ENCODE assay signal across 1 cellular context in genomic region chr1:18902523-18903312, GRCh38.
A peak's percentile ranks its signal among the peaks of the same experiment; 100 is the strongest.
TF ChIP-seq lines count a peak whose summit lies in the region.

Gene ALDH4A1 (minus strand): TSS chr1:18902555. CDS start chr1:18902523, 32 bp downstream.

TF ChIP-seq in HepG2, 621 proteins besides CTCF, POLR2A, EP300 and RAD21 (continued from another document and continues in another):
- TF ChIP-seq, protein P1, sequence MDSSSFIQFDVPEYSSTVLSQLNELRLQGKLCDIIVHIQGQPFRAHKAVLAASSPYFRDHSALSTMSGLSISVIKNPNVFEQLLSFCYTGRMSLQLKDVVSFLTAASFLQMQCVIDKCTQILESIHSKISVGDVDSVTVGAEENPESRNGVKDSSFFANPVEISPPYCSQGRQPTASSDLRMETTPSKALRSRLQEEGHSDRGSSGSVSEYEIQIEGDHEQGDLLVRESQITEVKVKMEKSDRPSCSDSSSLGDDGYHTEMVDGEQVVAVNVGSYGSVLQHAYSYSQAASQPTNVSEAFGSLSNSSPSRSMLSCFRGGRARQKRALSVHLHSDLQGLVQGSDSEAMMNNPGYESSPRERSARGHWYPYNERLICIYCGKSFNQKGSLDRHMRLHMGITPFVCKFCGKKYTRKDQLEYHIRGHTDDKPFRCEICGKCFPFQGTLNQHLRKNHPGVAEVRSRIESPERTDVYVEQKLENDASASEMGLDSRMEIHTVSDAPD (CRISPR knock-in tag; IDR thresholded peaks at IDR 0.05), result no peak
- TF ChIP-seq CBFB (CRISPR knock-in tag; IDR thresholded peaks at IDR 0.05) (peak; percentile 42; the same call in 1 of the 2 replicates), ZNF180 (CRISPR knock-in tag; IDR thresholded peaks at IDR 0.05; ENCODE audit: borderline replicate concordance, low read depth) (no peak), YY1 (IDR thresholded peaks at IDR 0.05; ENCODE audit: insufficient read depth, insufficient replicate concordance, low read depth, low read length) (peak; percentile 25), PAF1 (CRISPR knock-in tag; IDR thresholded peaks at IDR 0.05) (no peak), ZNF512B (CRISPR knock-in tag; IDR thresholded peaks at IDR 0.05; ENCODE audit: borderline replicate concordance) (no peak), PTBP1 (IDR thresholded peaks at IDR 0.05; ENCODE audit: low read depth, low read length, poor library complexity, severe bottlenecking) (no peak), XRCC5 (optimal IDR thresholded peaks at IDR 0.05; ENCODE audit: low read length) (peak; percentile 32), ZNF737 (CRISPR knock-in tag; IDR thresholded peaks at IDR 0.05; ENCODE audit: borderline replicate concordance) (no peak), POGZ (CRISPR knock-in tag; IDR thresholded peaks at IDR 0.05) (peak; percentile 61), ZBTB14 (CRISPR knock-in tag; IDR thresholded peaks at IDR 0.05) (no peak; the same call in 1 of the 2 replicates), BRCA1 (CRISPR knock-in tag; IDR thresholded peaks at IDR 0.05) (no peak), CENPBD1 (CRISPR knock-in tag; IDR thresholded peaks at IDR 0.05; ENCODE audit: borderline replicate concordance, low read depth) (no peak), ELK4 (CRISPR knock-in tag; IDR thresholded peaks at IDR 0.05; ENCODE audit: borderline replicate concordance) (no peak), KAT2B (IDR thresholded peaks at IDR 0.05; ENCODE audit: borderline replicate concordance, low read depth, low read length) (no peak), ATF3 (CRISPR knock-in tag; IDR thresholded peaks at IDR 0.05) (0 out of 2 replicates have a peak, but pooled peaks have one; percentile 4), SCMH1 (CRISPR knock-in tag; IDR thresholded peaks at IDR 0.05; ENCODE audit: borderline replicate concordance) (no peak), ZBTB42 (CRISPR knock-in tag; IDR thresholded peaks at IDR 0.05) (no peak; the same call in 1 of the 2 replicates), ZNF335 (CRISPR knock-in tag; IDR thresholded peaks at IDR 0.05) (no peak), NKX3-1 (CRISPR knock-in tag; IDR thresholded peaks at IDR 0.05) (no peak), FOXK2 (IDR thresholded peaks at IDR 0.05) (peak; percentile 98), ZNF678 (CRISPR knock-in tag; IDR thresholded peaks at IDR 0.05) (no peak), NBN (conservative IDR thresholded peaks at IDR 0.05) (no peak), ZNF552 (CRISPR knock-in tag; IDR thresholded peaks at IDR 0.05; ENCODE audit: borderline replicate concordance) (no peak), ZNF530 (CRISPR knock-in tag; IDR thresholded peaks at IDR 0.05; ENCODE audit: low read depth) (no peak), ZBTB7B (CRISPR knock-in tag; IDR thresholded peaks at IDR 0.05) (0 out of 2 replicates have a peak, but pooled peaks have one; percentile 10), ZNF547 (CRISPR knock-in tag; IDR thresholded peaks at IDR 0.05) (no peak), JUN (CRISPR knock-in tag; IDR thresholded peaks at IDR 0.05) (no peak), ZNF383 (CRISPR knock-in tag; IDR thresholded peaks at IDR 0.05; ENCODE audit: borderline replicate concordance) (no peak; the same call in 1 of the 2 replicates), SAFB2 (CRISPR knock-in tag; IDR thresholded peaks at IDR 0.05; ENCODE audit: borderline replicate concordance, low read depth) (0 out of 2 replicates have a peak, but pooled peaks have one; percentile 52), PHF8 (CRISPR knock-in tag; IDR thresholded peaks at IDR 0.05) (peak; percentile 53; the same call in 1 of the 2 replicates), DMTF1 (CRISPR knock-in tag; IDR thresholded peaks at IDR 0.05) (no peak), KDM3A (CRISPR knock-in tag; IDR thresholded peaks at IDR 0.05; ENCODE audit: low read depth) (no peak), ZNF782 (CRISPR knock-in tag; IDR thresholded peaks at IDR 0.05; ENCODE audit: borderline replicate concordance) (no peak), ZNF674 (CRISPR knock-in tag; IDR thresholded peaks at IDR 0.05; ENCODE audit: low read depth) (no peak), AHR (CRISPR knock-in tag; IDR thresholded peaks at IDR 0.05) (no peak)
- TF ChIP-seq, protein P2, sequence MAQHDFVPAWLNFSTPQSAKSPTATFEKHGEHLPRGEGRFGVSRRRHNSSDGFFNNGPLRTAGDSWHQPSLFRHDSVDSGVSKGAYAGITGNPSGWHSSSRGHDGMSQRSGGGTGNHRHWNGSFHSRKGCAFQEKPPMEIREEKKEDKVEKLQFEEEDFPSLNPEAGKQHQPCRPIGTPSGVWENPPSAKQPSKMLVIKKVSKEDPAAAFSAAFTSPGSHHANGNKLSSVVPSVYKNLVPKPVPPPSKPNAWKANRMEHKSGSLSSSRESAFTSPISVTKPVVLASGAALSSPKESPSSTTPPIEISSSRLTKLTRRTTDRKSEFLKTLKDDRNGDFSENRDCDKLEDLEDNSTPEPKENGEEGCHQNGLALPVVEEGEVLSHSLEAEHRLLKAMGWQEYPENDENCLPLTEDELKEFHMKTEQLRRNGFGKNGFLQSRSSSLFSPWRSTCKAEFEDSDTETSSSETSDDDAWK (CRISPR knock-in tag; IDR thresholded peaks at IDR 0.05), result no peak
- TF ChIP-seq, protein P3, sequence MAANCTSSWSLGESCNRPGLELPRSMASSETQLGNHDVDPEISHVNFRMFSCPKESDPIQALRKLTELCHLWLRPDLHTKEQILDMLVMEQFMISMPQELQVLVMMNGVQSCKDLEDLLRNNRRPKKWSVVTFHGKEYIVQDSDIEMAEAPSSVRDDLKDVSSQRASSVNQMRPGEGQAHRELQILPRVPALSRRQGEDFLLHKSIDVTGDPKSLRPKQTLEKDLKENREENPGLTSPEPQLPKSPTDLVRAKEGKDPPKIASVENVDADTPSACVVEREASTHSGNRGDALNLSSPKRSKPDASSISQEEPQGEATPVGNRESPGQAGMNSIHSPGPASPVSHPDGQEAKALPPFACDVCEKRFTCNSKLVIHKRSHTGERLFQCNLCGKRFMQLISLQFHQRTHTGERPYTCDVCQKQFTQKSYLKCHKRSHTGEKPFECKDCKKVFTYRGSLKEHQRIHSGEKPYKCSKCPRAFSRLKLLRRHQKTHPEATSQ (CRISPR knock-in tag; IDR thresholded peaks at IDR 0.05; ENCODE audit: borderline replicate concordance), result no peak
- TF ChIP-seq, protein P4, sequence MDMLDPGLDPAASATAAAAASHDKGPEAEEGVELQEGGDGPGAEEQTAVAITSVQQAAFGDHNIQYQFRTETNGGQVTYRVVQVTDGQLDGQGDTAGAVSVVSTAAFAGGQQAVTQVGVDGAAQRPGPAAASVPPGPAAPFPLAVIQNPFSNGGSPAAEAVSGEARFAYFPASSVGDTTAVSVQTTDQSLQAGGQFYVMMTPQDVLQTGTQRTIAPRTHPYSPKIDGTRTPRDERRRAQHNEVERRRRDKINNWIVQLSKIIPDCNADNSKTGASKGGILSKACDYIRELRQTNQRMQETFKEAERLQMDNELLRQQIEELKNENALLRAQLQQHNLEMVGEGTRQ (IDR thresholded peaks at IDR 0.05; ENCODE audit: low read depth, low read length), result peak; percentile 96
- TF ChIP-seq, protein P4 (CRISPR knock-in tag; IDR thresholded peaks at IDR 0.05; ENCODE audit: borderline replicate concordance), result peak; percentile 97; the same call in 1 of the 2 replicates
- TF ChIP-seq, protein P5, sequence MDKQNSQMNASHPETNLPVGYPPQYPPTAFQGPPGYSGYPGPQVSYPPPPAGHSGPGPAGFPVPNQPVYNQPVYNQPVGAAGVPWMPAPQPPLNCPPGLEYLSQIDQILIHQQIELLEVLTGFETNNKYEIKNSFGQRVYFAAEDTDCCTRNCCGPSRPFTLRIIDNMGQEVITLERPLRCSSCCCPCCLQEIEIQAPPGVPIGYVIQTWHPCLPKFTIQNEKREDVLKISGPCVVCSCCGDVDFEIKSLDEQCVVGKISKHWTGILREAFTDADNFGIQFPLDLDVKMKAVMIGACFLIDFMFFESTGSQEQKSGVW (CRISPR knock-in tag; IDR thresholded peaks at IDR 0.05; ENCODE audit: borderline replicate concordance), result no peak
- TF ChIP-seq, protein P6, sequence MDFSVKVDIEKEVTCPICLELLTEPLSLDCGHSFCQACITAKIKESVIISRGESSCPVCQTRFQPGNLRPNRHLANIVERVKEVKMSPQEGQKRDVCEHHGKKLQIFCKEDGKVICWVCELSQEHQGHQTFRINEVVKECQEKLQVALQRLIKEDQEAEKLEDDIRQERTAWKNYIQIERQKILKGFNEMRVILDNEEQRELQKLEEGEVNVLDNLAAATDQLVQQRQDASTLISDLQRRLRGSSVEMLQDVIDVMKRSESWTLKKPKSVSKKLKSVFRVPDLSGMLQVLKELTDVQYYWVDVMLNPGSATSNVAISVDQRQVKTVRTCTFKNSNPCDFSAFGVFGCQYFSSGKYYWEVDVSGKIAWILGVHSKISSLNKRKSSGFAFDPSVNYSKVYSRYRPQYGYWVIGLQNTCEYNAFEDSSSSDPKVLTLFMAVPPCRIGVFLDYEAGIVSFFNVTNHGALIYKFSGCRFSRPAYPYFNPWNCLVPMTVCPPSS (IDR thresholded peaks at IDR 0.05), result no peak
- TF ChIP-seq, protein P7, sequence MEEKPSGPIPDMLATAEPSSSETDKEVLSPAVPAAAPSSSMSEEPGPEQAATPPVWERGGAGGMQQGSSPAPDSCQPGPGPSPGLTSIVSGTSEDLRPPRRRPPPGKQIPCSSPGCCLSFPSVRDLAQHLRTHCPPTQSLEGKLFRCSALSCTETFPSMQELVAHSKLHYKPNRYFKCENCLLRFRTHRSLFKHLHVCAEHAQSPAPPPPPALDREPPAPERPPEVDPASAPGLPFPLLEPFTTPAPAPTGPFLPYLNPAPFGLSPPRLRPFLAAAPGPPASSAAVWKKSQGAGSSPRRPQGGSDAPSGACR (CRISPR knock-in tag; IDR thresholded peaks at IDR 0.05), result no peak
